15 cellular contexts compared by ENCODE assay signal in the genomic region with DNA sequence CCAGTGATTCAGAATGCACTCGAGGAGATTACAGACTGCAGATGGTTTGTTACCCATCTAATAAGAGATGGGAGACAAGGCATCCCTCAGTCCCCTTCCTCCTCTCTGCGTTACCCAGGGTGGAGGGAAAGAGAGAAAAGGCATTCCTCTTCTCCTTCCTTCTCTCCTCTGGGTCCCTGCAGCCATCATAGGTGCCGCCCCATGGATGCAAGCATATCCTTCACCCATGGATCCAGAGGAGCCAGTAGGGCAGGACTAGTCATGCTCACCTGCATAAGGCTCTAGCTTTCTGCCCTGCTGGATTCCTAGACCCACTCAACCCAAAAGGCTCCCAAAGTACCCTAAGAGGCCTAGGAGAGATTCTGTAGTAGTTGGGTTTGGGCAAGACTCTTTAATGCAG. TPM values are rescaled to one million over a fixed set of nuclear protein-coding genes. Genes with fewer than 3 reads are reported as not detected.
DNase-seq lines count a peak whose midpoint lies in the region; ATAC-seq and TF ChIP-seq lines count a peak whose summit lies in the region.
"Had no signal": no experiment of that assay in that cellular context is flagged by ENCODE, and none has a peak within 500 bp of the region (broad histone marks: within the 10 kb centered on the region; RNA-seq: fewer than 3 reads in every experiment).

No MANE protein-coding gene starts in this region.

- H3K36me3 ChIP-seq in upper lobe of right lung = peaks cover 18% of the 10 kb centered on the region

- H3K4me1 ChIP-seq in upper lobe of right lung = no peaks in the 10 kb centered on the region
- H3K4me1 ChIP-seq: breast epithelium, Peyer's patch, psoas muscle, thyroid gland had no signal

- H3K4me1 Mint-ChIP-seq in activated naive CD4-positive, alpha-beta T cell treated with anti-CD3 and anti-CD28 coated beads for 36 hours (ENCODE audit: low read depth) = peaks cover 2% of the 10 kb centered on the region

- H3K27me3 ChIP-seq in upper lobe of right lung = no peaks in the 10 kb centered on the region
- H3K27me3 ChIP-seq: breast epithelium, Peyer's patch, thyroid gland had no signal

- DNase-seq in activated naive CD4-positive, alpha-beta T cell treated with anti-CD3 and anti-CD28 coated beads for 36 hours = peak; percentile 48
- DNase-seq in activated naive CD4-positive, alpha-beta T cell treated with Interleukin-2 at 50 U/mL for 16 hours = no peak
- peak; percentile 31 for DNase-seq in fibroblast of pulmonary artery (ENCODE audit: low read depth)
- DNase-seq in upper lobe of right lung = no peak
- no peak for DNase-seq in activated CD8-positive, alpha-beta memory T cell treated with anti-CD3 and anti-CD28 coated beads for 24 hours
- no peak for DNase-seq in superior temporal gyrus (ENCODE audit: extremely low spot score)
- DNase-seq: activated effector memory CD4-positive, alpha-beta T cell treated with anti-CD3 and anti-CD28 coated beads, Interleukin-2, amount 50 U/mL, for 16 hours; EL; NCI-H1092; Peyer's patch; psoas muscle; thyroid gland had no signal

- CTCF ChIA-PET in activated naive CD4-positive, alpha-beta T cell treated with anti-CD3 and anti-CD28 coated beads for 36 hours (lab: Charles Lee) = interaction anchor here (0.6 kb wide), 1 partner anchor 218 kb away, joined by 4 read pairs; no protein-coding TSS in a partner anchor

- H3K4me3 Mint-ChIP-seq in activated naive CD4-positive, alpha-beta T cell treated with anti-CD3 and anti-CD28 coated beads for 36 hours = no peak overlapping the region

- H3K27ac Mint-ChIP-seq in activated naive CD4-positive, alpha-beta T cell treated with anti-CD3 and anti-CD28 coated beads for 36 hours = no peak overlapping the region

- peaks cover 73% of the 10 kb centered on the region for H3K9me3 ChIP-seq in upper lobe of right lung
- H3K9me3 ChIP-seq: thyroid gland had no signal

- H3K27me3 Mint-ChIP-seq in activated naive CD4-positive, alpha-beta T cell treated with anti-CD3 and anti-CD28 coated beads for 36 hours (ENCODE audit: low read depth) = no peaks in the 10 kb centered on the region

- no peak overlapping the region for H3K27ac ChIP-seq in upper lobe of right lung
- H3K27ac ChIP-seq: breast epithelium, Peyer's patch, psoas muscle, thyroid gland had no signal

- H3K9me3 Mint-ChIP-seq in activated naive CD4-positive, alpha-beta T cell treated with anti-CD3 and anti-CD28 coated beads for 36 hours = peaks cover 65% of the 10 kb centered on the region

- H3K36me3 Mint-ChIP-seq in activated naive CD4-positive, alpha-beta T cell treated with anti-CD3 and anti-CD28 coated beads for 36 hours (ENCODE audit: low read depth) = peaks cover 46% of the 10 kb centered on the region

- TF ChIP-seq CTCF in fibroblast of pulmonary artery (IDR thresholded peaks at IDR 0.05; ENCODE audit: low read length, missing control alignments) = no peak
- no peak for TF ChIP-seq CTCF in upper lobe of right lung (IDR thresholded peaks at IDR 0.05)

- ATAC-seq in SK-N-SH treated with all-trans-retinoic acid at 6 μM for 48 hours (no peak), upper lobe of right lung (peak; percentile 46), GM18858 (IDR thresholded peaks at IDR 0.05; ENCODE audit: unreplicated experiment) (no peak)
- ATAC-seq: psoas muscle had no signal

- H3K4me3 ChIP-seq in fibroblast of pulmonary artery (replicated peaks; ENCODE audit: low read depth, low read length) (no peak overlapping the region), upper lobe of right lung (no peak overlapping the region)
- H3K4me3 ChIP-seq: breast epithelium, Peyer's patch, psoas muscle, thyroid gland had no signal

- intact Hi-C loops in activated naive CD4-positive, alpha-beta T cell treated with anti-CD3 and anti-CD28 coated beads for 36 hours (cut with micrococcal nuclease) = loop anchor here (1.0 kb wide), 1 partner anchor 9 kb away; no protein-coding TSS in a partner anchor
- intact Hi-C loops in upper lobe of right lung (cut with DNase I) = no loop called here

TF ChIP-seq in SK-N-SH treated with all-trans-retinoic acid at 6 μM for 48 hours, 23 proteins besides CTCF, POLR2A, EP300 and RAD21:
- TF ChIP-seq, protein P1, sequence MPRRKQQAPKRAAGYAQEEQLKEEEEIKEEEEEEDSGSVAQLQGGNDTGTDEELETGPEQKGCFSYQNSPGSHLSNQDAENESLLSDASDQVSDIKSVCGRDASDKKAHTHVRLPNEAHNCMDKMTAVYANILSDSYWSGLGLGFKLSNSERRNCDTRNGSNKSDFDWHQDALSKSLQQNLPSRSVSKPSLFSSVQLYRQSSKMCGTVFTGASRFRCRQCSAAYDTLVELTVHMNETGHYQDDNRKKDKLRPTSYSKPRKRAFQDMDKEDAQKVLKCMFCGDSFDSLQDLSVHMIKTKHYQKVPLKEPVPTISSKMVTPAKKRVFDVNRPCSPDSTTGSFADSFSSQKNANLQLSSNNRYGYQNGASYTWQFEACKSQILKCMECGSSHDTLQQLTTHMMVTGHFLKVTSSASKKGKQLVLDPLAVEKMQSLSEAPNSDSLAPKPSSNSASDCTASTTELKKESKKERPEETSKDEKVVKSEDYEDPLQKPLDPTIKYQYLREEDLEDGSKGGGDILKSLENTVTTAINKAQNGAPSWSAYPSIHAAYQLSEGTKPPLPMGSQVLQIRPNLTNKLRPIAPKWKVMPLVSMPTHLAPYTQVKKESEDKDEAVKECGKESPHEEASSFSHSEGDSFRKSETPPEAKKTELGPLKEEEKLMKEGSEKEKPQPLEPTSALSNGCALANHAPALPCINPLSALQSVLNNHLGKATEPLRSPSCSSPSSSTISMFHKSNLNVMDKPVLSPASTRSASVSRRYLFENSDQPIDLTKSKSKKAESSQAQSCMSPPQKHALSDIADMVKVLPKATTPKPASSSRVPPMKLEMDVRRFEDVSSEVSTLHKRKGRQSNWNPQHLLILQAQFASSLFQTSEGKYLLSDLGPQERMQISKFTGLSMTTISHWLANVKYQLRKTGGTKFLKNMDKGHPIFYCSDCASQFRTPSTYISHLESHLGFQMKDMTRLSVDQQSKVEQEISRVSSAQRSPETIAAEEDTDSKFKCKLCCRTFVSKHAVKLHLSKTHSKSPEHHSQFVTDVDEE (CRISPR knock-in tag; IDR thresholded peaks at IDR 0.05) = no peak
- TF ChIP-seq TOX (CRISPR knock-in tag; IDR thresholded peaks at IDR 0.05; ENCODE audit: borderline replicate concordance) (no peak), ISL1 (CRISPR knock-in tag; IDR thresholded peaks at IDR 0.05) (no peak), ZFP3 (CRISPR knock-in tag; IDR thresholded peaks at IDR 0.05) (0 out of 2 replicates have a peak, but pooled peaks have one; percentile 11), PPARA (CRISPR knock-in tag; IDR thresholded peaks at IDR 0.05; ENCODE audit: borderline replicate concordance) (no peak), ZFP30 (CRISPR knock-in tag; IDR thresholded peaks at IDR 0.05) (peak; percentile 25; the same call in 1 of the 2 replicates), OSR1 (CRISPR knock-in tag; IDR thresholded peaks at IDR 0.05) (no peak)
- TF ChIP-seq, protein P2, sequence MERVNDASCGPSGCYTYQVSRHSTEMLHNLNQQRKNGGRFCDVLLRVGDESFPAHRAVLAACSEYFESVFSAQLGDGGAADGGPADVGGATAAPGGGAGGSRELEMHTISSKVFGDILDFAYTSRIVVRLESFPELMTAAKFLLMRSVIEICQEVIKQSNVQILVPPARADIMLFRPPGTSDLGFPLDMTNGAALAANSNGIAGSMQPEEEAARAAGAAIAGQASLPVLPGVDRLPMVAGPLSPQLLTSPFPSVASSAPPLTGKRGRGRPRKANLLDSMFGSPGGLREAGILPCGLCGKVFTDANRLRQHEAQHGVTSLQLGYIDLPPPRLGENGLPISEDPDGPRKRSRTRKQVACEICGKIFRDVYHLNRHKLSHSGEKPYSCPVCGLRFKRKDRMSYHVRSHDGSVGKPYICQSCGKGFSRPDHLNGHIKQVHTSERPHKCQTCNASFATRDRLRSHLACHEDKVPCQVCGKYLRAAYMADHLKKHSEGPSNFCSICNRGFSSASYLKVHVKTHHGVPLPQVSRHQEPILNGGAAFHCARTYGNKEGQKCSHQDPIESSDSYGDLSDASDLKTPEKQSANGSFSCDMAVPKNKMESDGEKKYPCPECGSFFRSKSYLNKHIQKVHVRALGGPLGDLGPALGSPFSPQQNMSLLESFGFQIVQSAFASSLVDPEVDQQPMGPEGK (CRISPR knock-in tag; IDR thresholded peaks at IDR 0.05; ENCODE audit: borderline replicate concordance) = no peak
- TF ChIP-seq, protein P3, sequence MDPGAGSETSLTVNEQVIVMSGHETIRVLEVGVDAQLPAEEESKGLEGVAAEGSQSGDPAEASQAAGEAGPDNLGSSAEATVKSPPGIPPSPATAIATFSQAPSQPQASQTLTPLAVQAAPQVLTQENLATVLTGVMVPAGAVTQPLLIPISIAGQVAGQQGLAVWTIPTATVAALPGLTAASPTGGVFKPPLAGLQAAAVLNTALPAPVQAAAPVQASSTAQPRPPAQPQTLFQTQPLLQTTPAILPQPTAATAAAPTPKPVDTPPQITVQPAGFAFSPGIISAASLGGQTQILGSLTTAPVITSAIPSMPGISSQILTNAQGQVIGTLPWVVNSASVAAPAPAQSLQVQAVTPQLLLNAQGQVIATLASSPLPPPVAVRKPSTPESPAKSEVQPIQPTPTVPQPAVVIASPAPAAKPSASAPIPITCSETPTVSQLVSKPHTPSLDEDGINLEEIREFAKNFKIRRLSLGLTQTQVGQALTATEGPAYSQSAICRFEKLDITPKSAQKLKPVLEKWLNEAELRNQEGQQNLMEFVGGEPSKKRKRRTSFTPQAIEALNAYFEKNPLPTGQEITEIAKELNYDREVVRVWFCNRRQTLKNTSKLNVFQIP (CRISPR knock-in tag; IDR thresholded peaks at IDR 0.05; ENCODE audit: borderline replicate concordance, low read depth) = no peak

RNA-seq across cellular contexts. Expression of a gene that starts 20.4 kb away (rescaled TPM):
- 1 to 10 TPM; 7.2 to 7.7 TPM for total RNA-seq in activated naive CD4-positive, alpha-beta T cell treated with anti-CD3 and anti-CD28 coated beads for 36 hours
- total RNA-seq in upper lobe of right lung = 23.2 TPM

RNA-seq across cellular contexts. Expression of a gene that starts 32.3 kb away (rescaled TPM):
- total RNA-seq in activated naive CD4-positive, alpha-beta T cell treated with anti-CD3 and anti-CD28 coated beads for 36 hours = 1 to 10 TPM; 9.1 to 9.9 TPM
- total RNA-seq in upper lobe of right lung = 25.7 TPM

Comparison
In these comparisons a context has a peak if more than half of its experiments do, and no peak if none do; other contexts are left out.
1. DNase-seq: peak in activated naive CD4-positive, alpha-beta T cell treated with anti-CD3 and anti-CD28 coated beads for 36 hours (single experiment) and fibroblast of pulmonary artery (single experiment); none in activated naive CD4-positive, alpha-beta T cell treated with Interleukin-2 at 50 U/mL for 16 hours (single experiment), upper lobe of right lung (single experiment), activated CD8-positive, alpha-beta memory T cell treated with anti-CD3 and anti-CD28 coated beads for 24 hours (single experiment) and superior temporal gyrus (single experiment).